In the genomic region with DNA sequence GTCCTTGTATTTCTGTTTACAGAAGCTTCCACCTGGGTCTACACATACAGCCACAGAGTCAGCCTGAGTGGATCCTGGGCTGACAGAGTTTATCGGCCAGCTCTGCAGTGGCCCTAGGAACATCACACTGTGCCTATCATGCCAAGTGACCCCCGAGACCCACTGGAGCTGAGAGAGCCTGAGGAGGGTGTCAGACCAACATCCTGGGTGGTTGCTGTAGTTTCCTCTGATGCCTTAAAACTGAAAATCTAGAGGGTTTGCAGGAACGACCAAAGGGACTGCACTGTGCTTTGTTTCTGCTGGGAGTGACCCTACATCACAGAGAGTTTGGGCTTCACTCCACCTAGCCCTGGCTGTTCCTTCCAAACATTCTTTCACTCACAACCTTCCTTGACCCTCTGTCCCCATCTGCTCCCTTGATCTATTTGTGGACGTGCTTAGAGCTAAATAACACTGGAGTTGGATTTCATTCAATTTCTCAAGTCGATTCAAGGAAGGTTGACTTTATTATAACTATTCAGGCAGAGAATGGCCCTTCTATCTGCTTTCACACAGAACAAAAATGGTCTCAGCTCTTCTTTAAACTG, we compare ENCODE assay signal across 18 cellular contexts. TPM values are rescaled to one million over a fixed set of nuclear protein-coding genes. Genes with fewer than 3 reads are reported as not detected.
A peak's percentile ranks its signal among the peaks of the same experiment; 100 is the strongest.
DNase-seq lines count a peak whose midpoint lies in the region; ATAC-seq, FAIRE-seq and TF ChIP-seq lines count a peak whose summit lies in the region.
"Had no signal": no experiment of that assay in that cellular context is flagged by ENCODE, and none has a peak within 500 bp of the region (broad histone marks: within the 10 kb centered on the region; RNA-seq: fewer than 3 reads in every experiment).

No MANE protein-coding gene starts in this region.

- TF ChIP-seq CTCF in DOHH2 (IDR thresholded peaks at IDR 0.05; ENCODE audit: low read depth, low read length, poor library complexity, severe bottlenecking) (no peak), VCaP (conservative IDR thresholded peaks at IDR 0.05) (no peak), left ventricle myocardium inferior (IDR thresholded peaks at IDR 0.05; ENCODE audit: borderline replicate concordance) (no peak), sigmoid colon (IDR thresholded peaks at IDR 0.05) (no peak)

- TF ChIP-seq EP300 in sigmoid colon (IDR thresholded peaks at IDR 0.05) = no peak

- H3K9me3 ChIP-seq in DOHH2 (ENCODE audit: control insufficient read depth, insufficient read depth, low read length) (no peaks in the 10 kb centered on the region), left ventricle myocardium inferior (replicated peaks) (no peaks in the 10 kb centered on the region), sigmoid colon (no peaks in the 10 kb centered on the region)
- H3K9me3 ChIP-seq: transverse colon had no signal

- H3K27me3 ChIP-seq in DOHH2 (ENCODE audit: control insufficient read depth, low read length) (no peaks in the 10 kb centered on the region), left ventricle myocardium inferior (ENCODE audit: low read depth) (no peaks in the 10 kb centered on the region), sigmoid colon (no peaks in the 10 kb centered on the region)
- H3K27me3 ChIP-seq: transverse colon had no signal

- TF ChIP-seq POLR2A in sigmoid colon (IDR thresholded peaks at IDR 0.05) (no peak), GM12891 (IDR thresholded peaks at IDR 0.05; ENCODE audit: low read depth, low read length) (no peak)

- ATAC-seq in GM21360 (IDR thresholded peaks at IDR 0.05; ENCODE audit: unreplicated experiment) = no peak

- H3K36me3 ChIP-seq in DOHH2 (ENCODE audit: control insufficient read depth, low read length) (no peaks in the 10 kb centered on the region), left ventricle myocardium inferior (no peaks in the 10 kb centered on the region), sigmoid colon (no peaks in the 10 kb centered on the region)
- H3K36me3 ChIP-seq: transverse colon, WERI-Rb-1 had no signal

- H3F3A ChIP-seq in DOHH2 (ENCODE audit: control insufficient read depth, insufficient read depth) = no peaks in the 10 kb centered on the region

- H3K4me3 ChIP-seq in DOHH2 (ENCODE audit: low read length) (no peak overlapping the region), left ventricle myocardium inferior (peak overlapping the region; percentile 17), sigmoid colon (no peak overlapping the region)
- H3K4me3 ChIP-seq: transverse colon had no signal

- WGBS in sigmoid colon, 2 donors = 56 to 61% methylated on average over 5 of the region's 5 CpGs

- DNase-seq in left ventricle myocardium inferior = no peak
- DNase-seq in sigmoid colon = no peak
- no peak for DNase-seq in iPS-NIHi7 (ENCODE audit: extremely low spot score)
- DNase-seq in GM12891 (ENCODE audit: insufficient read length, low spot score) = no peak
- no peak for DNase-seq in ecto neural progenitor cell (ENCODE audit: low spot score)
- DNase-seq: activated T-cell treated with anti-CD3 and anti-CD28 coated beads, Interleukin-2, amount 50 U/mL, for 1 hour; EL; foreskin fibroblast; kidney glomerular epithelial cell; NCI-H1092; NCI-H524 treated with DMSO at 0.1 percent for 48 hours; retina; WERI-Rb-1 had no signal

- intact Hi-C loops in left ventricle myocardium inferior (cut with micrococcal nuclease) = no loop called here
- intact Hi-C loops in sigmoid colon (cut with DNase I) = no loop called here

- H3K79me2 ChIP-seq in DOHH2 (ENCODE audit: control insufficient read depth, low read length) = no peaks in the 10 kb centered on the region

- FAIRE-seq in GM12891 (lab: Jason Lieb, UNC) = no peak
- FAIRE-seq: colon had no signal

- H3K4me1 ChIP-seq in DOHH2 (ENCODE audit: control insufficient read depth, low read length) (peaks cover 20% of the 10 kb centered on the region), left ventricle myocardium inferior (peaks cover 68% of the 10 kb centered on the region), sigmoid colon (peaks cover 0 to 21% (median 13%) of the 10 kb centered on the region in 4 donors)

- H3K27ac ChIP-seq in DOHH2 (ENCODE audit: low read depth, low read length) (no peak overlapping the region), VCaP (peak overlapping the region; percentile 82), left ventricle myocardium inferior (replicated peaks) (peak overlapping the region; percentile 89), sigmoid colon (peak overlapping the region in 3 of 4 donors; percentile 23 to 42 (median 23))
- H3K27ac ChIP-seq: transverse colon, WERI-Rb-1 had no signal

- H3K9me2 ChIP-seq in DOHH2 (replicated peaks; ENCODE audit: control insufficient read depth, low read length) = no peaks in the 10 kb centered on the region

- H3K4me2 ChIP-seq in DOHH2 (ENCODE audit: low read length) = peak overlapping the region; percentile 27

- no peaks in the 10 kb centered on the region for H4K20me1 ChIP-seq in DOHH2 (ENCODE audit: control insufficient read depth, insufficient read depth, low read depth, low read length)

TF ChIP-seq in GM12891, 5 proteins besides CTCF, POLR2A, EP300 and RAD21:
- TF ChIP-seq POU2F2 (IDR thresholded peaks at IDR 0.05; ENCODE audit: low read depth, low read length) (no peak), TAF1 (IDR thresholded peaks at IDR 0.05; ENCODE audit: low read depth, low read length) (no peak), POLR2AphosphoS5 (IDR thresholded peaks at IDR 0.05; ENCODE audit: low read depth, low read length) (no peak), SPI1 (IDR thresholded peaks at IDR 0.05; ENCODE audit: low read depth, low read length) (no peak), PAX5 (IDR thresholded peaks at IDR 0.05; ENCODE audit: insufficient read depth, low read length, severe bottlenecking) (no peak)

RNA-seq across cellular contexts. Expression of gene MYLK4, which starts 18.1 kb away (rescaled TPM):
- total RNA-seq in left ventricle myocardium inferior = 1.2 TPM
- total RNA-seq in sigmoid colon = 1 to 10 TPM in 1 of 4 donors, under 1 TPM in 3; 0.28 to 1.1 (median 0.34) TPM
- polyA plus RNA-seq in sigmoid colon = under 1 TPM in 2 of 3 donors, not detected in 1; under 0.01 to 0.31 TPM
- 0.04 TPM for polyA plus RNA-seq in GM12891 (2012; ENCODE audit: low read depth, missing spikeins)

RNA-seq across cellular contexts. Expression of gene WRNIP1, which starts 32.6 kb away (rescaled TPM):
- 39.4 TPM for total RNA-seq in left ventricle myocardium inferior
- total RNA-seq in sigmoid colon = 10 to 100 TPM; 41.0 to 56.6 (median 47.9) TPM
- polyA plus RNA-seq in sigmoid colon = 10 to 100 TPM; 42.0 to 49.5 (median 47.3) TPM
- polyA plus RNA-seq in GM12891 (2012; ENCODE audit: low read depth, missing spikeins) = 16.3 TPM
